Comparison of ENCODE assay signal across 8 cellular contexts in genomic region chr5:168578006-168578405, GRCh38. TPM values are rescaled to one million over a fixed set of nuclear protein-coding genes. Genes with fewer than 3 reads are reported as not detected.
DNase-seq lines count a peak whose midpoint lies in the region; ATAC-seq and TF ChIP-seq lines count a peak whose summit lies in the region.

No MANE protein-coding gene starts in this region.

- peak overlapping the region; percentile 92 for H3K4ac ChIP-seq in trophoblast cell (ENCODE audit: low read depth, low read length)

- peaks cover 13% of the 10 kb centered on the region; the same call in 1 of the 2 replicates for H3K4me1 ChIP-seq in GM23248 (ENCODE audit: insufficient read depth)
- H3K4me1 ChIP-seq in trophoblast cell (ENCODE audit: control insufficient read depth in 1 of 2, insufficient read depth in 2 of 2, low read length in 2 of 2), result peaks cover 4% of the 10 kb centered on the region in 2 experiments

- TF ChIP-seq CTCF in fibroblast of mammary gland (conservative IDR thresholded peaks at IDR 0.05; ENCODE audit: control insufficient read depth, insufficient read depth, low read depth, low read length), result no peak

- peaks cover 10% of the 10 kb centered on the region for H4K20me1 ChIP-seq in GM23248 (ENCODE audit: insufficient read depth)

- H3K4me3 ChIP-seq in GM23248 (peak overlapping the region; percentile 95), fibroblast of mammary gland (ENCODE audit: control insufficient read depth, low read depth, low read length) (peak overlapping the region; percentile 82), trophoblast cell (ENCODE audit: low read depth, low read length) (no peak overlapping the region)

- no peak overlapping the region for H4K12ac ChIP-seq in trophoblast cell (ENCODE audit: low read depth, low read length)

- peaks cover 59% of the 10 kb centered on the region for H3K79me2 ChIP-seq in GM23248 (ENCODE audit: insufficient read depth)
- peaks cover 15% of the 10 kb centered on the region for H3K79me2 ChIP-seq in trophoblast cell (ENCODE audit: control insufficient read depth, insufficient read depth, low read length, poor library complexity)

- H3K9ac ChIP-seq in GM23248, result peak overlapping the region; percentile 87
- no peak overlapping the region for H3K9ac ChIP-seq in trophoblast cell (ENCODE audit: low read length)

- H2AK5ac ChIP-seq in trophoblast cell (ENCODE audit: low read length), result no peak overlapping the region

- H3K18ac ChIP-seq in trophoblast cell (ENCODE audit: low read length), result no peak overlapping the region

- in situ Hi-C loops in GM23248 (cut with MboI), result no loop called here

- no peaks in the 10 kb centered on the region for H3K9me3 ChIP-seq in GM23248 (ENCODE audit: low read depth)
- H3K9me3 ChIP-seq in trophoblast cell (ENCODE audit: insufficient read depth, low read depth, low read length), result no peaks in the 10 kb centered on the region

- no peaks in the 10 kb centered on the region for H3K36me3 ChIP-seq in GM23248 (ENCODE audit: low read depth)
- H3K36me3 ChIP-seq in trophoblast cell (ENCODE audit: control insufficient read depth in 1 of 2, insufficient read depth in 2 of 2, low read length in 2 of 2), result peaks cover 0 to 2% of the 10 kb centered on the region in 2 experiments

- H4K91ac ChIP-seq in trophoblast cell (ENCODE audit: low read depth, low read length), result no peak overlapping the region

- H3K4me2 ChIP-seq in GM23248 (ENCODE audit: unreplicated experiment), result peak overlapping the region; percentile 97
- peak overlapping the region; percentile 87 for H3K4me2 ChIP-seq in trophoblast cell (ENCODE audit: low read length)

- no peak overlapping the region for H3K14ac ChIP-seq in trophoblast cell (ENCODE audit: low read length)

- no peak overlapping the region for H3K23ac ChIP-seq in trophoblast cell (ENCODE audit: low read length)

- DNase-seq in GM23248, result peak; percentile 64
- DNase-seq in RKO (ENCODE audit: low spot score), result peak; percentile 73
- DNase-seq in fibroblast of mammary gland (ENCODE audit: low read depth), result peak; percentile 56
- DNase-seq in trophoblast cell, result peak; percentile 25 to 46
- DNase-seq in NCI-H1417 treated with DMSO at 0.1 percent for 48 hours (lab: John Stamatoyannopoulos, UW), result no peak
- no peak for DNase-seq in Ammon's horn (ENCODE audit: low spot score)

- H4K8ac ChIP-seq in trophoblast cell (ENCODE audit: low read depth, low read length), result no peak overlapping the region

- H3K9me2 ChIP-seq in GM23248 (ENCODE audit: insufficient read depth), result no peaks in the 10 kb centered on the region

- WGBS in GM23248 (ENCODE audit: low coverage in 1 of 2, low lambda C conversion rate in 2 of 2, missing lambda C conversion rate in 2 of 2), 2 experiments, result 0 to 2% methylated on average over 3 of the region's 3 CpGs
- no CpG with 5 or more reads among the region's 3 CpGs for WGBS in trophoblast cell (ENCODE audit: extremely low coverage, insufficient coverage, insufficient read length)

- peaks cover 14% of the 10 kb centered on the region for H3K79me1 ChIP-seq in trophoblast cell (ENCODE audit: low read length)

- no peak overlapping the region for H2BK5ac ChIP-seq in trophoblast cell (ENCODE audit: low read depth, low read length, poor library complexity)

- ATAC-seq in HG03521 (IDR thresholded peaks at IDR 0.05; ENCODE audit: unreplicated experiment), result no peak
- no peak for ATAC-seq in GM21526 (IDR thresholded peaks at IDR 0.05; ENCODE audit: low FRiP score, unreplicated experiment)

- H2AFZ ChIP-seq in GM23248 (peak overlapping the region; percentile 78), trophoblast cell (ENCODE audit: insufficient read depth, low read length, poor library complexity) (no peak overlapping the region)

- no peak overlapping the region for H2BK12ac ChIP-seq in trophoblast cell (ENCODE audit: low read length)

- 0 out of 2 replicates have a peak, but pooled peaks cover 5% of the 10 kb centered on the region for H3F3A ChIP-seq in GM23248 (ENCODE audit: insufficient read depth)

- no peaks in the 10 kb centered on the region for H3K27me3 ChIP-seq in GM23248 (replicated peaks; ENCODE audit: insufficient read depth)
- H3K27me3 ChIP-seq in trophoblast cell (ENCODE audit: insufficient read depth, low read length), result no peaks in the 10 kb centered on the region

- no peak overlapping the region for H2BK120ac ChIP-seq in trophoblast cell (ENCODE audit: insufficient read depth, low read length, poor library complexity)

- H3K27ac ChIP-seq in GM23248 (peak overlapping the region; percentile 79), trophoblast cell (ENCODE audit: low read depth, low read length) (no peak overlapping the region)

RNA-seq across cellular contexts. Expression of gene PANK3, which starts 1.2 kb away (rescaled TPM):
- total RNA-seq in GM23248 (2014; rRNA removed; shearing (Covaris generic)), result 24.2 TPM in 2 replicates
- polyA plus RNA-seq in GM23248 (2016; fragmentation: Nextera tagmentation; extraction: Ambion mirVana), result 10.3 and 11.8 TPM in 2 replicates
- 23.9 and 24.3 TPM in 2 replicates for polyA plus RNA-seq in trophoblast cell (2013)

RNA-seq across cellular contexts. Expression of gene FBLL1, which starts 48.9 kb away (rescaled TPM):
- 1.3 TPM in 1 of 2 replicates, not detected in the other for total RNA-seq in GM23248 (2014; rRNA removed; shearing (Covaris generic))
- polyA plus RNA-seq in GM23248 (2016; fragmentation: Nextera tagmentation; extraction: Ambion mirVana), result 0.16 TPM in 1 of 2 replicates, not detected in the other
- 0.52 and 0.54 TPM in 2 replicates for polyA plus RNA-seq in trophoblast cell (2013)

Comparison
In these comparisons a context has a peak if more than half of its experiments do, and no peak if none do; other contexts are left out.
1. DNase-seq: peak in GM23248 (single experiment), RKO (single experiment), fibroblast of mammary gland (single experiment) and trophoblast cell (2 of 2); none in NCI-H1417 treated with DMSO at 0.1 percent for 48 hours (single experiment) and Ammon's horn (single experiment).